8 cellular contexts compared by ENCODE assay signal in the genomic region with DNA sequence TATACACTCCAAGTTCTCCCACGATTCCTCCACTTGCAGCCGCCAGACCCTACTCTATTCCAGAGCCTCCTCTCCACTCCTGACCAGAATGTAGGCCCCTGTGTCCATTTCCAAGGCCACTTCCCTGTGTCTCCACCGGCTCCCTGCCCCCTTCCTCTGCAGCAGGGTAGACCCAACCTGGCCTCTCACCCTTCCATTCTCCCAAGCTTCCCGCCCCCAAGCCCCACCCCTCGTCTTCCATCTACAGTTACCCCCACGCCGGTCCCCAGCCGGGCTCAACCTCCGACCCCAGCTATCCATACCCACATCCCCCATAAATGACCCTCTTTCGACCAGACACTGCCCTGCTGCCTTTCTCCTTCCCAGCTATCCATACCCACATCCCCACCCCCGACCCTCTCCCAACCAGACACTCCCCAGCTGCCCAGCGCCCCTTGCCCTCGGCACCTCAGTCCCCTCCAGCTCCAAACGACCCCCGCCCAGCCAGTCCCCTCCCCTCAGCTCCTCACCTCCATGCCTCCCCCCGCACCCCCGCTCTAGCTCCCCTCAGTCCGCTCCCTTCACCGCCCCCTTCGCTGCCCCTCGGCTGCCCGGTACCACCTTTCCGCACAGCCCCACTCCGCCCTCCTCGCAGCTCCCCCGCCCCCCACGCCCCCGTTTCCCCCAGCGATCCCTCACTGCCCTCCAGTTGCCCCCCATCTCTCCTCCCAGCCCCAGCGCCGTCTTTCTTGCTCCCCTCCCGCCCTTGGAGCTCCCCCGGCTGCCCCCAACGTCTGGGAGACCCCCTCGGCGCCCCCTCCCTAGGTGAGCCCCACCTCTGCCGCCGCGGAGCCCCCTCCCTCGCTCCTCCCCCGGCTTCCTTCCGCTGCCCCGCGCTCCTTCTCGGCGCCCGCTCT. TPM values are rescaled to one million over a fixed set of nuclear protein-coding genes. Genes with fewer than 3 reads are reported as not detected.
A peak's percentile ranks its signal among the peaks of the same experiment; 100 is the strongest.
DNase-seq lines count a peak whose midpoint lies in the region; ATAC-seq, FAIRE-seq and TF ChIP-seq lines count a peak whose summit lies in the region.

No MANE protein-coding gene starts in this region.

- H3K4me1 ChIP-seq in A673 (ENCODE audit: insufficient read depth, low read length, poor library complexity, severe bottlenecking) (peaks cover 21% of the 10 kb centered on the region), HEK293 (ENCODE audit: control insufficient read depth, insufficient read depth, low read length) (no peaks in the 10 kb centered on the region), mesodermal cell (ENCODE audit: control insufficient read depth, insufficient read depth, low read length, poor library complexity, severe bottlenecking) (no peaks in the 10 kb centered on the region)

- intact Hi-C loops in A673 (cut with micrococcal nuclease; ENCODE audit: unreplicated experiment), result no loop called here

- peak overlapping the region; percentile 70 for H3K27ac ChIP-seq in A673 (ENCODE audit: low read depth, low read length, poor library complexity, severe bottlenecking)
- H3K27ac ChIP-seq in HEK293 (ENCODE audit: extremely low read depth, low read depth, low read length), result no peak overlapping the region; the same call in 1 of the 2 replicates
- no peak overlapping the region for H3K27ac ChIP-seq in mesodermal cell (ENCODE audit: low read depth, low read length, severe bottlenecking)

- TF ChIP-seq CTCF in A673 (conservative IDR thresholded peaks at IDR 0.05; ENCODE audit: low read depth, low read length) (no peak), HEK293 (tag by site-specific recombination; IDR thresholded peaks at IDR 0.05) (no peak), bronchial epithelial cell (IDR thresholded peaks at IDR 0.05; ENCODE audit: insufficient read depth, low read length, severe bottlenecking) (no peak)

- 11 to 18% methylated on average over 7 to 25 of the region's 47 CpGs for WGBS in mesodermal cell (ENCODE audit: insufficient coverage in 2 of 2), 2 experiments

- no peak for ATAC-seq in GM19397 (IDR thresholded peaks at IDR 0.05; ENCODE audit: unreplicated experiment)

- H3K36me3 ChIP-seq in A673 (ENCODE audit: insufficient read depth, low read length, poor library complexity, severe bottlenecking) (no peaks in the 10 kb centered on the region), HEK293 (ENCODE audit: control insufficient read depth in 2 of 2, insufficient read depth in 1 of 2, low read length in 2 of 2) (no peaks in the 10 kb centered on the region), bronchial epithelial cell (ENCODE audit: control insufficient read depth, insufficient read depth, low read length) (no peaks in the 10 kb centered on the region), mesodermal cell (ENCODE audit: control insufficient read depth, insufficient read depth, low read length) (no peaks in the 10 kb centered on the region)

- POLR2A ChIA-PET in A673 (lab: Charles Lee; ENCODE audit: low non-redundant PET) (no interaction called here), HEK293 (lab: Yijun Ruan, JAX) (interaction anchor here (0.6 kb wide), 2 partner anchors 19 to 52 kb away, joined by 3 to 4 read pairs; no protein-coding TSS in a partner anchor)

- DNase-seq in A673 (ENCODE audit: low spot score) (no peak), bronchial epithelial cell (ENCODE audit: low read depth) (no peak), dedifferentiated amniotic fluid mesenchymal stem cell (ENCODE audit: extremely low spot score) (no peak)
- no peak for DNase-seq in effector CD8-positive, alpha-beta T cell (lab: John Stamatoyannopoulos, UW)
- DNase-seq in stimulated activated CD4-positive, alpha-beta T cell treated with anti-CD3 and anti-CD28 coated beads, Interleukin-4, amount 100 ng/mL, for 1 hour, result no peak

- FAIRE-seq in bronchial epithelial cell (lab: Jason Lieb, UNC), result no peak

- CTCF ChIA-PET in A673 (lab: Charles Lee) (no interaction called here), HEK293 (lab: Yijun Ruan, JAX) (interaction anchor here (0.6 to 0.9 kb wide), 4 partner anchors 16 to 1386 kb away, joined by 3 to 7 read pairs (median 3); no protein-coding TSS in a partner anchor)

- no TSS peak for BruUV-seq in A673 (replicated peaks; lab: Mats Ljungman, UMichigan)

- H3K9me3 ChIP-seq in A673 (ENCODE audit: low read depth, low read length, poor library complexity, severe bottlenecking) (no peaks in the 10 kb centered on the region), HEK293 (ENCODE audit: control insufficient read depth, insufficient read depth, low read depth, low read length) (no peaks in the 10 kb centered on the region), mesodermal cell (ENCODE audit: control insufficient read depth, low read length) (no peaks in the 10 kb centered on the region)

- H3K4me3 ChIP-seq in A673 (ENCODE audit: low read depth, low read length, poor library complexity, severe bottlenecking) (peak overlapping the region; percentile 95), HEK293 (ENCODE audit: low read depth, low read length) (peak overlapping the region; percentile 56), bronchial epithelial cell (ENCODE audit: low read depth, low read length) (peak overlapping the region; percentile 42), mesodermal cell (ENCODE audit: extremely low read depth, insufficient read depth, low read length, poor library complexity, severe bottlenecking) (peak overlapping the region; percentile 71)

- H3K27me3 ChIP-seq in A673 (replicated peaks; ENCODE audit: insufficient read depth, low read depth, low read length, poor library complexity) (no peaks in the 10 kb centered on the region), bronchial epithelial cell (ENCODE audit: control insufficient read depth, insufficient read depth, low read length) (no peaks in the 10 kb centered on the region)

TF ChIP-seq in HEK293, 187 proteins besides CTCF, POLR2A, EP300 and RAD21 (continues in another document):
- TF ChIP-seq ZNF624 (tag by site-specific recombination; IDR thresholded peaks at IDR 0.05) (no peak), SP2 (tag by site-specific recombination; IDR thresholded peaks at IDR 0.05) (peak; percentile 17; the same call in 1 of the 2 replicates), SALL2 (tag by site-specific recombination; IDR thresholded peaks at IDR 0.05; ENCODE audit: borderline replicate concordance) (no peak), ZNF19 (tag by site-specific recombination; IDR thresholded peaks at IDR 0.05; ENCODE audit: low read depth) (no peak), ZNF10 (tag by site-specific recombination; IDR thresholded peaks at IDR 0.05) (no peak), ZBTB20 (tag by site-specific recombination; IDR thresholded peaks at IDR 0.05) (no peak), ZNF560 (tag by site-specific recombination; IDR thresholded peaks at IDR 0.05; ENCODE audit: borderline replicate concordance) (no peak), SCRT1 (tag by site-specific recombination; IDR thresholded peaks at IDR 0.05; ENCODE audit: borderline replicate concordance) (no peak), YY2 (tag by site-specific recombination; IDR thresholded peaks at IDR 0.05) (no peak), ZFHX2 (tag by site-specific recombination; conservative IDR thresholded peaks at IDR 0.05) (0 out of 2 replicates have a peak, but pooled peaks have one; percentile 9)
- TF ChIP-seq, protein P1, sequence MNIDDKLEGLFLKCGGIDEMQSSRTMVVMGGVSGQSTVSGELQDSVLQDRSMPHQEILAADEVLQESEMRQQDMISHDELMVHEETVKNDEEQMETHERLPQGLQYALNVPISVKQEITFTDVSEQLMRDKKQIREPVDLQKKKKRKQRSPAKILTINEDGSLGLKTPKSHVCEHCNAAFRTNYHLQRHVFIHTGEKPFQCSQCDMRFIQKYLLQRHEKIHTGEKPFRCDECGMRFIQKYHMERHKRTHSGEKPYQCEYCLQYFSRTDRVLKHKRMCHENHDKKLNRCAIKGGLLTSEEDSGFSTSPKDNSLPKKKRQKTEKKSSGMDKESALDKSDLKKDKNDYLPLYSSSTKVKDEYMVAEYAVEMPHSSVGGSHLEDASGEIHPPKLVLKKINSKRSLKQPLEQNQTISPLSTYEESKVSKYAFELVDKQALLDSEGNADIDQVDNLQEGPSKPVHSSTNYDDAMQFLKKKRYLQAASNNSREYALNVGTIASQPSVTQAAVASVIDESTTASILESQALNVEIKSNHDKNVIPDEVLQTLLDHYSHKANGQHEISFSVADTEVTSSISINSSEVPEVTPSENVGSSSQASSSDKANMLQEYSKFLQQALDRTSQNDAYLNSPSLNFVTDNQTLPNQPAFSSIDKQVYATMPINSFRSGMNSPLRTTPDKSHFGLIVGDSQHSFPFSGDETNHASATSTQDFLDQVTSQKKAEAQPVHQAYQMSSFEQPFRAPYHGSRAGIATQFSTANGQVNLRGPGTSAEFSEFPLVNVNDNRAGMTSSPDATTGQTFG (tag by site-specific recombination; IDR thresholded peaks at IDR 0.05; ENCODE audit: borderline replicate concordance), result no peak
- TF ChIP-seq, protein P2, sequence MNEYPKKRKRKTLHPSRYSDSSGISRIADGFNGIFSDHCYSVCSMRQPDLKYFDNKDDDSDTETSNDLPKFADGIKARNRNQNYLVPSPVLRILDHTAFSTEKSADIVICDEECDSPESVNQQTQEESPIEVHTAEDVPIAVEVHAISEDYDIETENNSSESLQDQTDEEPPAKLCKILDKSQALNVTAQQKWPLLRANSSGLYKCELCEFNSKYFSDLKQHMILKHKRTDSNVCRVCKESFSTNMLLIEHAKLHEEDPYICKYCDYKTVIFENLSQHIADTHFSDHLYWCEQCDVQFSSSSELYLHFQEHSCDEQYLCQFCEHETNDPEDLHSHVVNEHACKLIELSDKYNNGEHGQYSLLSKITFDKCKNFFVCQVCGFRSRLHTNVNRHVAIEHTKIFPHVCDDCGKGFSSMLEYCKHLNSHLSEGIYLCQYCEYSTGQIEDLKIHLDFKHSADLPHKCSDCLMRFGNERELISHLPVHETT (tag by site-specific recombination; IDR thresholded peaks at IDR 0.05), result no peak
- TF ChIP-seq, protein P3, sequence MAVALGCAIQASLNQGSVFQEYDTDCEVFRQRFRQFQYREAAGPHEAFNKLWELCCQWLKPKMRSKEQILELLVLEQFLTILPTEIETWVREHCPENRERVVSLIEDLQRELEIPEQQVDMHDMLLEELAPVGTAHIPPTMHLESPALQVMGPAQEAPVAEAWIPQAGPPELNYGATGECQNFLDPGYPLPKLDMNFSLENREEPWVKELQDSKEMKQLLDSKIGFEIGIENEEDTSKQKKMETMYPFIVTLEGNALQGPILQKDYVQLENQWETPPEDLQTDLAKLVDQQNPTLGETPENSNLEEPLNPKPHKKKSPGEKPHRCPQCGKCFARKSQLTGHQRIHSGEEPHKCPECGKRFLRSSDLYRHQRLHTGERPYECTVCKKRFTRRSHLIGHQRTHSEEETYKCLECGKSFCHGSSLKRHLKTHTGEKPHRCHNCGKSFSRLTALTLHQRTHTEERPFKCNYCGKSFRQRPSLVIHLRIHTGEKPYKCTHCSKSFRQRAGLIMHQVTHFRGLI (tag by site-specific recombination; IDR thresholded peaks at IDR 0.05), result no peak

RNA-seq across cellular contexts. Expression of gene RAB3B, which starts 0.7 kb away (rescaled TPM):
- 25.5 and 27.2 TPM in 2 replicates for total RNA-seq in A673 (2021)
- 2.2 and 3.4 TPM in 2 replicates for total RNA-seq in bronchial epithelial cell
- 10.1 TPM for polyA plus RNA-seq in mesodermal cell (2013, experiment 1 of 2)
- 7.4 TPM for polyA plus RNA-seq in mesodermal cell (2013, experiment 2 of 2)

RNA-seq across cellular contexts. Expression of gene KTI12, which starts 43.8 kb away (rescaled TPM):
- total RNA-seq in A673 (2021) (12.4 and 17.1 TPM in 2 replicates), bronchial epithelial cell (5.6 and 10.0 TPM in 2 replicates)
- polyA plus RNA-seq in mesodermal cell (2013, experiment 1 of 2), result 5.5 TPM
- 5.0 TPM for polyA plus RNA-seq in mesodermal cell (2013, experiment 2 of 2)

Comparison
In these comparisons a context has a peak if more than half of its experiments do, and no peak if none do; other contexts are left out.
1. H3K4me3 ChIP-seq: peak in every context shown above with its lines; median percentile 95 in A673; 71 in mesodermal cell; 56 in HEK293; 42 in bronchial epithelial cell.